ENCODE assay signal across 8 cellular contexts in genomic region chr6:31366693-31367470, GRCh38. TPM values are rescaled to one million over a fixed set of nuclear protein-coding genes. Genes with fewer than 3 reads are reported as not detected.
DNase-seq lines count a peak whose midpoint lies in the region; ATAC-seq and TF ChIP-seq lines count a peak whose summit lies in the region.

No MANE protein-coding gene starts in this region.

- H3K27me3 ChIP-seq in right atrium auricular region (no peaks in the 10 kb centered on the region), uterus (no peaks in the 10 kb centered on the region)

- H3K4me3 ChIP-seq in right atrium auricular region, result peak overlapping the region in 1 of 2 donors; percentile 33
- H3K4me3 ChIP-seq in uterus, result peak overlapping the region in 1 of 2 donors; percentile 24

- H3K4me1 Mint-ChIP-seq in T-cell, result peaks cover 10 to 28% (median 20%) of the 10 kb centered on the region in 3 donors

- peak; percentile 78 for DNase-seq in DMS153 (lab: John Stamatoyannopoulos, UW)
- DNase-seq in H4 (ENCODE audit: low spot score), result peak; percentile 83
- DNase-seq in NCI-H1092 (lab: John Stamatoyannopoulos, UW), result peak; percentile 29
- DNase-seq in T-cell, result peak; percentile 37 to 88 (median 81)
- peak; percentile 81 for DNase-seq in amniotic epithelial cell (ENCODE audit: low read depth)
- peak; percentile 84 for DNase-seq in right atrium auricular region (ENCODE audit: low spot score)
- DNase-seq in putamen (ENCODE audit: low spot score), result peak; percentile 83
- peak; percentile 88 to 89 for DNase-seq in uterus

- intact Hi-C loops in uterus (cut with DNase I; ENCODE audit: low total_unique reads), result loop anchor here (5.0 to 10.0 kb wide), 2 partner anchors 92 to 230 kb away; partner anchors contain the start of genes HLA-C and PSORS1C2

- peak; percentile 97 to 98 (median 98) for ATAC-seq in T-cell (replicated peaks in 1 of 4)

- TF ChIP-seq POLR2A in uterus (IDR thresholded peaks at IDR 0.05), result peak in 1 of 2 donors; percentile 23

- peak overlapping the region; percentile 0 to 3 for H3K27ac Mint-ChIP-seq in T-cell

- H3K27ac ChIP-seq in right atrium auricular region, result no peak overlapping the region
- no peak overlapping the region for H3K27ac ChIP-seq in uterus

- TF ChIP-seq CTCF in right atrium auricular region (IDR thresholded peaks at IDR 0.05) (peak; percentile 90 to 92), uterus (IDR thresholded peaks at IDR 0.05) (peak; percentile 88 to 97 (median 92))

- peak overlapping the region; percentile 75 to 79 (median 75) for H3K4me3 Mint-ChIP-seq in T-cell

- peaks cover 0 to 1% (median under 1%) of the 10 kb centered on the region in 3 donors for H3K9me3 Mint-ChIP-seq in T-cell

- H3K27me3 Mint-ChIP-seq in T-cell, result peaks cover 24 to 29% of the 10 kb centered on the region in 2 donors

- peaks cover under 1% of the 10 kb centered on the region for H3K36me3 Mint-ChIP-seq in T-cell

- POLR2A ChIA-PET in T-cell (lab: Charles Lee), result interaction anchor here (0.6 to 1.3 kb wide), 5 partner anchors 12 to 169 kb away, joined by 3 to 4 read pairs (median 3); no protein-coding TSS in a partner anchor

- CTCF ChIA-PET in T-cell (lab: Charles Lee), result interaction anchor here (0.6 to 2.6 kb wide), 14 partner anchors 9 to 237 kb away, joined by 3 to 28 read pairs (median 5); partner anchors contain the start of genes CCHCR1 (in 1 of the 2) and TCF19 (in 1 of the 2)

- no peaks in the 10 kb centered on the region for H3K36me3 ChIP-seq in right atrium auricular region
- no peaks in the 10 kb centered on the region for H3K36me3 ChIP-seq in uterus

- peaks cover 0 to 2% of the 10 kb centered on the region in 2 donors for H3K9me3 ChIP-seq in right atrium auricular region
- peaks cover 0 to 1% of the 10 kb centered on the region in 2 donors for H3K9me3 ChIP-seq in uterus

- H3K4me1 ChIP-seq in right atrium auricular region (no peaks in the 10 kb centered on the region), uterus (no peaks in the 10 kb centered on the region)

RNA-seq across cellular contexts. Expression of gene HLA-B, which starts 9.9 kb away (rescaled TPM):
- 512 and 677 TPM in 2 replicates for total RNA-seq in H4 (2014; rRNA removed; shearing (Covaris generic))
- 1,000 to 10,000 TPM; 6,093 to 7,629 (median 6,896) TPM for total RNA-seq in T-cell
- total RNA-seq in right atrium auricular region, result 100 to 1,000 TPM; 297 to 584 TPM
- 1,000 to 10,000 TPM in 1 of 4 donors, 100 to 1,000 TPM in 3; 134 to 1,272 (median 737) TPM for total RNA-seq in uterus

RNA-seq across cellular contexts. Expression of gene MICA, which starts 36.5 kb away (rescaled TPM):
- total RNA-seq in H4 (2014; rRNA removed; shearing (Covaris generic)), result 65.8 and 75.4 TPM in 2 replicates
- 10 to 100 TPM in 4 of 5 donors, 1 to 10 TPM in 1; 5.5 to 24.0 (median 14.9) TPM for total RNA-seq in T-cell
- total RNA-seq in right atrium auricular region, result 10 to 100 TPM; 11.1 to 15.1 TPM
- 10 to 100 TPM in 3 of 4 donors, 1 to 10 TPM in 1; 9.1 to 31.7 (median 17.2) TPM for total RNA-seq in uterus

Comparison
In these comparisons a context has a peak if more than half of its experiments do, and no peak if none do; other contexts are left out.
1. DNase-seq: peak in every context shown above with its lines; median percentile 88 in uterus; 84 in right atrium auricular region; 83 in H4; 83 in putamen; 81 in T-cell; 81 in amniotic epithelial cell; 78 in DMS153; 29 in NCI-H1092.